11 cellular contexts compared by ENCODE assay signal in genomic region chr2:201358684-201359083, GRCh38. TPM values are rescaled to one million over a fixed set of nuclear protein-coding genes. Genes with fewer than 3 reads are reported as not detected.
DNase-seq lines count a peak whose midpoint lies in the region; ATAC-seq and TF ChIP-seq lines count a peak whose summit lies in the region.
"Had no signal": no experiment of that assay in that cellular context is flagged by ENCODE, and none has a peak within 500 bp of the region (broad histone marks: within the 10 kb centered on the region; RNA-seq: fewer than 3 reads in every experiment).

No MANE protein-coding gene starts in this region.

- no peaks in the 10 kb centered on the region for H4K20me1 ChIP-seq in SK-N-SH (ENCODE audit: insufficient read depth)

- H3K27ac Mint-ChIP-seq in stimulated activated naive CD8-positive, alpha-beta T cell treated with anti-CD3 and anti-CD28 coated beads, Interleukin-15, amount 100 ng/mL, for 72 hours = no peak overlapping the region

- peaks cover 0 to 7% of the 10 kb centered on the region in 2 donors for H3K9me3 Mint-ChIP-seq in stimulated activated naive CD8-positive, alpha-beta T cell treated with anti-CD3 and anti-CD28 coated beads, Interleukin-15, amount 100 ng/mL, for 72 hours
- H3K9me3 Mint-ChIP-seq: CD8-positive, alpha-beta memory T cell had no signal

- peak; percentile 85 for ATAC-seq in stimulated activated naive CD8-positive, alpha-beta T cell treated with anti-CD3 and anti-CD28 coated beads, Interleukin-15, amount 100 ng/mL, for 72 hours

- H3F3A ChIP-seq in SK-N-SH (replicated peaks; ENCODE audit: insufficient read depth) = no peaks in the 10 kb centered on the region

- CTCF ChIA-PET in SK-N-SH (lab: Yijun Ruan, JAX) = no interaction called here

- no peak for TF ChIP-seq RAD21 in SK-N-SH (IDR thresholded peaks at IDR 0.05; ENCODE audit: low read length)

- no peak overlapping the region for H3K4me2 ChIP-seq in SK-N-SH

- H3K4me1 ChIP-seq in SK-N-SH (ENCODE audit: control insufficient read depth in 1 of 2, insufficient read depth in 2 of 2, low read depth in 1 of 2, low read length in 1 of 2) = no peaks in the 10 kb centered on the region
- peaks cover 0 to 20% (median 6%) of the 10 kb centered on the region in 4 donors for H3K4me1 ChIP-seq in tibial artery

- no peak overlapping the region for H3K4me3 Mint-ChIP-seq in stimulated activated naive CD8-positive, alpha-beta T cell treated with anti-CD3 and anti-CD28 coated beads, Interleukin-15, amount 100 ng/mL, for 72 hours
- H3K4me3 Mint-ChIP-seq: CD8-positive, alpha-beta memory T cell had no signal

- peaks cover 31% of the 10 kb centered on the region for H3K4me1 Mint-ChIP-seq in stimulated activated naive CD8-positive, alpha-beta T cell treated with anti-CD3 and anti-CD28 coated beads, Interleukin-15, amount 100 ng/mL, for 72 hours

- TF ChIP-seq EP300 in SK-N-SH (IDR thresholded peaks at IDR 0.05; ENCODE audit: borderline replicate concordance in 1 of 2, low read depth in 1 of 2, low read length in 1 of 2) = no peak

- H3K9ac ChIP-seq in SK-N-SH = no peak overlapping the region

- peak; percentile 26 to 40 for DNase-seq in stimulated activated CD4-positive, alpha-beta T cell treated with anti-CD3 and anti-CD28 coated beads, Interleukin-15, amount 100 ng/mL, for 48 hours (ENCODE audit: low read depth in 2 of 2)
- no peak for DNase-seq in stimulated activated CD4-positive, alpha-beta T cell treated with anti-CD3 and anti-CD28 coated beads, Interleukin-12 subunit alpha, Interleukin-12 subunit beta, amount 100 ng/mL, for 4 hours
- no peak for DNase-seq in SK-N-SH
- DNase-seq in dedifferentiated amniotic fluid mesenchymal stem cell (ENCODE audit: extremely low spot score) = peak; percentile 22
- DNase-seq in stimulated activated naive CD8-positive, alpha-beta T cell treated with anti-CD3 and anti-CD28 coated beads, Interleukin-15, amount 100 ng/mL, for 72 hours = peak in 1 of 2 donors; percentile 37
- DNase-seq in tibial artery = no peak
- DNase-seq in NK-92 treated with Interleukin-12 subunit alpha and Interleukin-12 subunit beta, amount 100 ng/mL, for 24 hours (lab: John Stamatoyannopoulos, UW) = no peak
- DNase-seq in NCI-H524 (lab: John Stamatoyannopoulos, UW) = no peak
- DNase-seq: CD8-positive, alpha-beta memory T cell; NCI-H1092 treated with DMSO at 0.1 percent for 48 hours had no signal

- H3K4me3 ChIP-seq in SK-N-SH (ENCODE audit: low read depth in 2 of 2, low read length in 1 of 2) (no peak overlapping the region), tibial artery (no peak overlapping the region)

- TF ChIP-seq CTCF in SK-N-SH (IDR thresholded peaks at IDR 0.05) (no peak), tibial artery (IDR thresholded peaks at IDR 0.05) (no peak)

- H3K27me3 Mint-ChIP-seq in stimulated activated naive CD8-positive, alpha-beta T cell treated with anti-CD3 and anti-CD28 coated beads, Interleukin-15, amount 100 ng/mL, for 72 hours = no peaks in the 10 kb centered on the region
- H3K27me3 Mint-ChIP-seq: CD8-positive, alpha-beta memory T cell had no signal

- WGBS in SK-N-SH (ENCODE audit: low lambda C conversion rate) = 87% methylated on average over 7 of the region's 7 CpGs

- H3K9me2 ChIP-seq in SK-N-SH = no peaks in the 10 kb centered on the region

- H3K27me3 ChIP-seq in SK-N-SH (ENCODE audit: insufficient read depth) (no peaks in the 10 kb centered on the region), tibial artery (no peaks in the 10 kb centered on the region)
- H3K27me3 ChIP-seq: neutrophil had no signal

- H3K79me2 ChIP-seq in SK-N-SH (ENCODE audit: insufficient read depth) = no peaks in the 10 kb centered on the region

- intact Hi-C loops in tibial artery (cut with DNase I; ENCODE audit: low total_unique reads) = no loop called here

- H3K27ac ChIP-seq in SK-N-SH (ENCODE audit: low read depth in 2 of 2, low read length in 1 of 2) (0 out of 4 replicates have a peak overlapping the region, but pooled peaks of 1 of the 2 experiments have one; percentile 4), tibial artery (no peak overlapping the region)
- H3K27ac ChIP-seq: neutrophil had no signal

- H3K36me3 ChIP-seq in SK-N-SH (replicated peaks in 1 of 2; ENCODE audit: control insufficient read depth in 1 of 2, insufficient read depth in 2 of 2, low read length in 1 of 2) (peaks cover 16 to 22% of the 10 kb centered on the region in 2 experiments), tibial artery (peaks cover 7 to 38% (median 18%) of the 10 kb centered on the region in 3 donors)
- H3K36me3 ChIP-seq: neutrophil had no signal

- H2AFZ ChIP-seq in SK-N-SH (ENCODE audit: low read depth) = no peak overlapping the region

- POLR2A ChIA-PET in SK-N-SH (lab: Yijun Ruan, JAX) = no interaction called here

- H3K9me3 ChIP-seq in SK-N-SH (no peaks in the 10 kb centered on the region), tibial artery (no peaks in the 10 kb centered on the region)
- H3K9me3 ChIP-seq: neutrophil had no signal

TF ChIP-seq in SK-N-SH, 30 proteins besides CTCF, POLR2A, EP300 and RAD21:
- TF ChIP-seq POLR2AphosphoS5 (IDR thresholded peaks at IDR 0.05; ENCODE audit: low read depth, low read length) (no peak), PBX3 (IDR thresholded peaks at IDR 0.05) (no peak), JUND (IDR thresholded peaks at IDR 0.05) (peak; percentile 58), TCF12 (IDR thresholded peaks at IDR 0.05) (0 out of 2 replicates have a peak, but pooled peaks have one; percentile 31), FOSL2 (IDR thresholded peaks at IDR 0.05; ENCODE audit: borderline replicate concordance, low read depth) (peak; percentile 87), ELF1 (IDR thresholded peaks at IDR 0.05) (no peak), USF1 (IDR thresholded peaks at IDR 0.05; ENCODE audit: borderline replicate concordance, low read depth) (no peak)
- TF ChIP-seq, protein P1, sequence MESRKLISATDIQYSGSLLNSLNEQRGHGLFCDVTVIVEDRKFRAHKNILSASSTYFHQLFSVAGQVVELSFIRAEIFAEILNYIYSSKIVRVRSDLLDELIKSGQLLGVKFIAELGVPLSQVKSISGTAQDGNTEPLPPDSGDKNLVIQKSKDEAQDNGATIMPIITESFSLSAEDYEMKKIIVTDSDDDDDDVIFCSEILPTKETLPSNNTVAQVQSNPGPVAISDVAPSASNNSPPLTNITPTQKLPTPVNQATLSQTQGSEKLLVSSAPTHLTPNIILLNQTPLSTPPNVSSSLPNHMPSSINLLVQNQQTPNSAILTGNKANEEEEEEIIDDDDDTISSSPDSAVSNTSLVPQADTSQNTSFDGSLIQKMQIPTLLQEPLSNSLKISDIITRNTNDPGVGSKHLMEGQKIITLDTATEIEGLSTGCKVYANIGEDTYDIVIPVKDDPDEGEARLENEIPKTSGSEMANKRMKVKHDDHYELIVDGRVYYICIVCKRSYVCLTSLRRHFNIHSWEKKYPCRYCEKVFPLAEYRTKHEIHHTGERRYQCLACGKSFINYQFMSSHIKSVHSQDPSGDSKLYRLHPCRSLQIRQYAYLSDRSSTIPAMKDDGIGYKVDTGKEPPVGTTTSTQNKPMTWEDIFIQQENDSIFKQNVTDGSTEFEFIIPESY (IDR thresholded peaks at IDR 0.05; ENCODE audit: borderline replicate concordance, low read depth) = no peak

RNA-seq across cellular contexts. Expression of gene FLACC1, which starts 1.5 kb away (rescaled TPM):
- 0.35 and 0.44 TPM in 2 replicates for polyA plus RNA-seq in SK-N-SH (2012; rRNA removed)
- polyA plus RNA-seq in SK-N-SH (2012; cell fraction: cytosol; rRNA removed) = 0.20 and 0.39 TPM in 2 replicates
- polyA plus RNA-seq in SK-N-SH (2012; cell fraction: nucleus; rRNA removed) = 1.2 and 2.0 TPM in 2 replicates

Comparison
In these comparisons a context has a peak if more than half of its experiments do, and no peak if none do; other contexts are left out.
1. DNase-seq: peak in stimulated activated CD4-positive, alpha-beta T cell treated with anti-CD3 and anti-CD28 coated beads, Interleukin-15, amount 100 ng/mL, for 48 hours (2 of 2) and dedifferentiated amniotic fluid mesenchymal stem cell (single experiment); none in stimulated activated CD4-positive, alpha-beta T cell treated with anti-CD3 and anti-CD28 coated beads, Interleukin-12 subunit alpha, Interleukin-12 subunit beta, amount 100 ng/mL, for 4 hours (single experiment), SK-N-SH (single experiment), tibial artery (0 of 2), NK-92 treated with Interleukin-12 subunit alpha and Interleukin-12 subunit beta, amount 100 ng/mL, for 24 hours (single experiment) and NCI-H524 (0 of 2).